ENCODE assay signal across 8 cellular contexts in the genomic region with DNA sequence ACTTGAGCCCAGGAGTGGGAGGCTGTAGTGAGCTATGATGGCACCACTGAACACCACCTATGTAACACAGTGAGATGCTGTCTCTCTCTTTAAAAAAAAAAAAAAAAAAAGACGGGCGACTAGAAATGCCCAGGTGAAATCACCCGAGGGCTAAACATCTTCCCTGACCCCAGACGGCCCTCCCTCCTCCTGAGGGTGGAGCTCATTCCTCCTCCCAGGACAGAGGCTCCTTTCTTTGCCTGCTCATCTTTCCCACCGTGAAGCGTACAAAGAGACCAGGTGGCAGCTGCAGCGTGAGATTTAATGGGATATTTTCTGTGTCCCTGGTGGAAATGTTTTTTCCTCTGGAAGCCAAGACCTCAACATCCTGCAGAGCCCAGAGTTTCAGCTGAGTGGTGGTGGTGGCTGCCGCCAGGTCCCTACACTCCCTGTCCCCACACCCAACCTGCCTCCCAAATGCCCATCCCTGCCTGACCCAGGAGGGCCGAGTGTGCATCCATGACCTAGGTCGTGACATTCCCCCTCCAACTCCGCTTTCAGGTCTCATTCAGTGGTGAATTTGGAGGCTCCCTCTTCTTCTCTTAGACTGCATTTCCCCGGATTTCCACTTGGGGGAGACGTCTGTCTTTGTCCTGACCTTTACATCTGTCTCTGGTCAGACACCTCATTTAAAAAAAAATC. TPM values are rescaled to one million over a fixed set of nuclear protein-coding genes. Genes with fewer than 3 reads are reported as not detected.
DNase-seq lines count a peak whose midpoint lies in the region; ATAC-seq and TF ChIP-seq lines count a peak whose summit lies in the region.

No MANE protein-coding gene starts in this region.

- H2AFZ ChIP-seq in HCT116 (ENCODE audit: low read depth, low read length, poor library complexity, severe bottlenecking) = no peak overlapping the region

- CTCF ChIA-PET in Calu3 (lab: Charles Lee) (interaction anchor here (0.6 to 3.1 kb wide), 10 partner anchors 8 to 752 kb away, joined by 3 to 30 read pairs (median 6); no protein-coding TSS in a partner anchor), HCT116 (lab: Charles Lee) (interaction anchor here (0.8 to 5.1 kb wide), 9 partner anchors 8 to 487 kb away, joined by 3 to 49 read pairs (median 8); no protein-coding TSS in a partner anchor)

- no peaks in the 10 kb centered on the region for H4K20me1 ChIP-seq in HCT116 (ENCODE audit: insufficient read depth)

- H3K27ac Mint-ChIP-seq in Calu3 (ENCODE audit: unreplicated experiment) (no peak overlapping the region), glutamatergic neuron (ENCODE audit: unreplicated experiment) (peak overlapping the region; percentile 4)
- no peak overlapping the region for H3K27ac Mint-ChIP-seq in activated T-cell treated with anti-CD3 and anti-CD28 coated beads, Interleukin-2, amount 50 U/mL, for 72 hours

- intact Hi-C loops in Calu3 (cut with micrococcal nuclease; ENCODE audit: unreplicated experiment) (loop anchor here (1.0 kb wide), 1 partner anchor 484 kb away; no protein-coding TSS in a partner anchor), HCT116 (cut with micrococcal nuclease) (loop anchor here (1.0 to 2.0 kb wide), 2 partner anchors 402 to 484 kb away; no protein-coding TSS in a partner anchor)

- no peak for TF ChIP-seq POLR2A in HCT116 (IDR thresholded peaks at IDR 0.05; ENCODE audit: borderline replicate concordance, extremely low read depth, insufficient read depth, insufficient read length)

- H3K9me3 Mint-ChIP-seq in Calu3 (ENCODE audit: low read depth, unreplicated experiment) (no peaks in the 10 kb centered on the region), glutamatergic neuron (ENCODE audit: unreplicated experiment) (peaks cover 2% of the 10 kb centered on the region)
- no peaks in the 10 kb centered on the region for H3K9me3 Mint-ChIP-seq in activated T-cell treated with anti-CD3 and anti-CD28 coated beads, Interleukin-2, amount 50 U/mL, for 72 hours

- TF ChIP-seq CTCF in Calu3 (IDR thresholded peaks at IDR 0.05; ENCODE audit: unreplicated experiment) (peak; percentile 86), HCT116 (IDR thresholded peaks at IDR 0.05 in 2 of 3, conservative IDR thresholded peaks at IDR 0.05 in 1 of 3; ENCODE audit: borderline replicate concordance in 1 of 3, insufficient read depth in 1 of 3, low read depth in 2 of 3, low read length in 2 of 3) (peak; percentile 69 to 88 (median 83)), glutamatergic neuron (IDR thresholded peaks at IDR 0.05; ENCODE audit: partially characterized antibody, unreplicated experiment) (peak; percentile 88)

- ATAC-seq in HCT116 (peak; percentile 89), HG03159 (IDR thresholded peaks at IDR 0.05; ENCODE audit: unreplicated experiment) (no peak), GM18498 (IDR thresholded peaks at IDR 0.05; ENCODE audit: unreplicated experiment) (no peak)
- peak; percentile 40 to 53 for ATAC-seq in activated T-cell treated with anti-CD3 and anti-CD28 coated beads, Interleukin-2, amount 50 U/mL, for 72 hours (replicated peaks in 1 of 2)

- TF ChIP-seq RAD21 in HCT116 (IDR thresholded peaks at IDR 0.05; ENCODE audit: low read depth) = peak; percentile 75

- RAD21 ChIA-PET in HCT116 (lab: Charles Lee; ENCODE audit: low non-redundant PET in 1 of 2, low total read pairs in 2 of 2, uncharacterized antibody in 2 of 2, unreplicated experiment in 2 of 2) = interaction anchor here (0.7 to 1.6 kb wide), 5 partner anchors 9 to 501 kb away, joined by 3 to 5 read pairs (median 4); no protein-coding TSS in a partner anchor

- no peak overlapping the region for H3K4me3 Mint-ChIP-seq in Calu3 (ENCODE audit: low read depth, unreplicated experiment)
- no peak overlapping the region for H3K4me3 Mint-ChIP-seq in activated T-cell treated with anti-CD3 and anti-CD28 coated beads, Interleukin-2, amount 50 U/mL, for 72 hours
- peak overlapping the region; percentile 22 for H3K4me3 Mint-ChIP-seq in glutamatergic neuron (ENCODE audit: unreplicated experiment)

- H3K9ac ChIP-seq in HCT116 (ENCODE audit: low read length) = no peak overlapping the region

- H3K4me1 ChIP-seq in HCT116 (ENCODE audit: control insufficient read depth in 1 of 2, insufficient read depth in 2 of 2, low read length in 2 of 2) = peaks cover 4 to 6% of the 10 kb centered on the region in 2 experiments; a peak in 2 of 4 replicates

- no peaks in the 10 kb centered on the region for H3K36me3 ChIP-seq in HCT116 (ENCODE audit: control insufficient read depth in 1 of 2, insufficient read depth in 2 of 2, low read length in 2 of 2)

- H3K27me3 Mint-ChIP-seq in Calu3 (ENCODE audit: unreplicated experiment) = peaks cover 65% of the 10 kb centered on the region
- peaks cover 9% of the 10 kb centered on the region for H3K27me3 Mint-ChIP-seq in activated T-cell treated with anti-CD3 and anti-CD28 coated beads, Interleukin-2, amount 50 U/mL, for 72 hours (ENCODE audit: low read depth)
- peaks cover 8% of the 10 kb centered on the region for H3K27me3 Mint-ChIP-seq in glutamatergic neuron (ENCODE audit: unreplicated experiment)

- DNase-seq in Calu3 = peak; percentile 75
- DNase-seq in HCT116 (ENCODE audit: low read depth, low spot score) = peak; percentile 57
- DNase-seq in NCI-H748 (lab: John Stamatoyannopoulos, UW; ENCODE audit: unreplicated experiment) = peak; percentile 68
- peak; percentile 51 to 58 for DNase-seq in activated T-cell treated with anti-CD3 and anti-CD28 coated beads, Interleukin-2, amount 50 U/mL, for 72 hours
- peak; percentile 64 for DNase-seq in glutamatergic neuron
- DNase-seq in retina = peak; percentile 76

- H3K79me2 ChIP-seq in HCT116 (ENCODE audit: insufficient read depth, low read length) = no peaks in the 10 kb centered on the region

- no peaks in the 10 kb centered on the region for H3K9me3 ChIP-seq in HCT116 (ENCODE audit: control insufficient read depth in 1 of 2, insufficient read depth in 1 of 2, low read depth in 1 of 2, low read length in 2 of 2)

- H3K27me3 ChIP-seq in HCT116 (ENCODE audit: insufficient read depth, low read length) = no peaks in the 10 kb centered on the region

- H3K4me1 Mint-ChIP-seq in Calu3 (ENCODE audit: low read depth, unreplicated experiment) = peaks cover 11% of the 10 kb centered on the region
- H3K4me1 Mint-ChIP-seq in activated T-cell treated with anti-CD3 and anti-CD28 coated beads, Interleukin-2, amount 50 U/mL, for 72 hours (ENCODE audit: low read depth) = peaks cover 6% of the 10 kb centered on the region
- peaks cover 2% of the 10 kb centered on the region for H3K4me1 Mint-ChIP-seq in glutamatergic neuron (ENCODE audit: low read depth, unreplicated experiment)

- no peak overlapping the region for H3K27ac ChIP-seq in HCT116 (ENCODE audit: low read depth, low read length)

- POLR2A ChIA-PET in HCT116 (lab: Charles Lee) = interaction anchor here (0.6 kb wide), 1 partner anchor 776 kb away, joined by 4 read pairs; no protein-coding TSS in a partner anchor

- H3K4me3 ChIP-seq in HCT116 (replicated peaks in 1 of 2; ENCODE audit: low read depth in 1 of 2, low read length in 2 of 2) = no peak overlapping the region

- BruUV-seq in Calu3 (replicated peaks; lab: Mats Ljungman, UMichigan) (no TSS peak), HCT116 (replicated peaks; lab: Mats Ljungman, UMichigan) (no TSS peak)

- H3K4me2 ChIP-seq in HCT116 (ENCODE audit: low read length) = peak overlapping the region; percentile 40

- H3K9me2 ChIP-seq in HCT116 (ENCODE audit: insufficient read depth) = no peaks in the 10 kb centered on the region

- H3K36me3 Mint-ChIP-seq in Calu3 (ENCODE audit: insufficient read depth, unreplicated experiment) (peaks cover 5% of the 10 kb centered on the region), glutamatergic neuron (ENCODE audit: unreplicated experiment) (no peaks in the 10 kb centered on the region)
- H3K36me3 Mint-ChIP-seq in activated T-cell treated with anti-CD3 and anti-CD28 coated beads, Interleukin-2, amount 50 U/mL, for 72 hours (ENCODE audit: insufficient read depth in 2 of 2) = no peaks in the 10 kb centered on the region

TF ChIP-seq in HCT116, 20 proteins besides CTCF, POLR2A, EP300 and RAD21:
- TF ChIP-seq FOSL1 (IDR thresholded peaks at IDR 0.05; ENCODE audit: low read depth) = no peak

RNA-seq across cellular contexts. Expression of a gene that starts 14.4 kb away (rescaled TPM):
- total RNA-seq in Calu3 (2022) = 276 and 294 TPM in 2 replicates
- total RNA-seq in HCT116 (2021; ENCODE audit: unreplicated experiment) = 7.2 TPM
- polyA plus RNA-seq in HCT116 (2012) = 4.3 and 5.0 TPM in 2 replicates
- total RNA-seq in activated T-cell treated with anti-CD3 and anti-CD28 coated beads, Interleukin-2, amount 50 U/mL, for 72 hours = under 1 TPM in 1 of 2 donors, not detected in 1; 0.17 TPM
- total RNA-seq in glutamatergic neuron (ENCODE audit: unreplicated experiment) = 8.7 TPM

Comparison
In these comparisons a context has a peak if more than half of its experiments do, and no peak if none do; other contexts are left out.
1. ATAC-seq: peak in HCT116 (single experiment) and activated T-cell treated with anti-CD3 and anti-CD28 coated beads, Interleukin-2, amount 50 U/mL, for 72 hours (2 of 2); none in HG03159 (single experiment) and GM18498 (single experiment).
2. RNA of a gene that starts 14.4 kb away (total RNA-seq): 276 to 294 TPM in Calu3; 8.7 TPM in glutamatergic neuron (single experiment), 7.2 TPM in HCT116 (single experiment) and 0.17 TPM in activated T-cell treated with anti-CD3 and anti-CD28 coated beads, Interleukin-2, amount 50 U/mL, for 72 hours; every median in the first group is over 10 times any median in the second.
3. Peak in every context shown above with its lines, with median percentiles within 50 percentile points of each other: DNase-seq and CTCF ChIP-seq.